In genomic region chr3:123271466-123272159, GRCh38 we compare ENCODE assay signal across 23 cellular contexts.
DNase-seq lines count a peak whose midpoint lies in the region; ATAC-seq, FAIRE-seq and TF ChIP-seq lines count a peak whose summit lies in the region.
"Had no signal": no experiment of that assay in that cellular context is flagged by ENCODE, and none has a peak within 500 bp of the region (broad histone marks: within the 10 kb centered on the region; RNA-seq: fewer than 3 reads in every experiment).

No MANE protein-coding gene starts in this region.

- no peaks in the 10 kb centered on the region for H3K9me3 ChIP-seq in sigmoid colon
- H3K9me3 ChIP-seq: prostate gland, tibial nerve had no signal

- TF ChIP-seq POLR2A in sigmoid colon (IDR thresholded peaks at IDR 0.05): no peak
- TF ChIP-seq POLR2A in GM12891 (IDR thresholded peaks at IDR 0.05; ENCODE audit: low read depth, low read length): no peak

- peak overlapping the region; percentile 81 for H3K27ac ChIP-seq in epithelial cell of prostate
- peak overlapping the region in 1 of 4 donors; percentile 19 for H3K27ac ChIP-seq in sigmoid colon
- H3K27ac ChIP-seq: tibial nerve had no signal

- peaks cover 0 to 21% (median 0%) of the 10 kb centered on the region in 4 donors for H3K36me3 ChIP-seq in sigmoid colon
- H3K36me3 ChIP-seq: prostate gland had no signal

- peak; percentile 86 for ATAC-seq in left ventricle myocardium superior
- ATAC-seq in omental fat pad (ENCODE audit: low FRiP score): no peak
- ATAC-seq in GM18909 (IDR thresholded peaks at IDR 0.05; ENCODE audit: poor library complexity, unreplicated experiment): no peak
- ATAC-seq: activated CD4-positive, CD25-positive, alpha-beta regulatory T cell treated with anti-CD3 and anti-CD28 coated beads, Interleukin-2, amount 50 U/mL, for 24 hours; K562 had no signal

- H3K4me3 ChIP-seq in LNCaP clone FGC (ENCODE audit: low read depth, low read length) (no peak overlapping the region), sigmoid colon (no peak overlapping the region)
- H3K4me3 ChIP-seq: K562, prostate gland, tibial nerve had no signal

- TF ChIP-seq EP300 in sigmoid colon (IDR thresholded peaks at IDR 0.05): no peak

- FAIRE-seq in GM12891 (lab: Jason Lieb, UNC): no peak
- FAIRE-seq: K562 had no signal

- H3K4me1 ChIP-seq in sigmoid colon: no peaks in the 10 kb centered on the region
- H3K4me1 ChIP-seq: prostate gland had no signal

- H3K27me3 ChIP-seq in sigmoid colon: no peaks in the 10 kb centered on the region
- H3K27me3 ChIP-seq: tibial nerve had no signal

- TF ChIP-seq CTCF in LNCaP clone FGC (IDR thresholded peaks at IDR 0.05; ENCODE audit: control insufficient read depth, extremely low read depth, insufficient read depth) (no peak), sigmoid colon (IDR thresholded peaks at IDR 0.05) (no peak), omental fat pad (IDR thresholded peaks at IDR 0.05) (no peak)

- WGBS in sigmoid colon, 2 donors: 74 to 78% methylated on average over 5 of the region's 5 CpGs

- DNase-seq in LNCaP clone FGC (ENCODE audit: low read depth) (peak; percentile 15), epithelial cell of prostate (ENCODE audit: low read depth, low spot score) (no peak), left ventricle myocardium superior (no peak), sigmoid colon (peak; percentile 81), globus pallidus (ENCODE audit: low spot score) (no peak), omental fat pad (ENCODE audit: low spot score) (no peak), GM12891 (ENCODE audit: insufficient read length, low spot score) (no peak)
- DNase-seq: activated CD8-positive, alpha-beta memory T cell treated with anti-CD3 and anti-CD28 coated beads for 24 hours; activated naive CD4-positive, alpha-beta T cell treated with anti-CD3 and anti-CD28 coated beads for 36 hours; activated T-cell treated with anti-CD3 and anti-CD28 coated beads, Interleukin-2, amount 50 U/mL, for 48 hours; anterior cingulate cortex; CD4-positive, alpha-beta memory T cell; H7; NCI-H1436 treated with DMSO at 0.1 percent for 48 hours; NCI-H2171; nephron progenitor cell; stimulated activated CD4-positive, alpha-beta T cell treated with anti-CD3 and anti-CD28 coated beads, Interleukin-2, amount 100 ng/mL, for 48 hours; stimulated activated naive CD4-positive, alpha-beta T cell treated with Interleukin-2 at 50 U/mL for 16 hours had no signal

- intact Hi-C loops in left ventricle myocardium superior (cut with micrococcal nuclease) (no loop called here), sigmoid colon (cut with DNase I) (no loop called here)

TF ChIP-seq in GM12891, 5 proteins besides CTCF, POLR2A, EP300 and RAD21:
- TF ChIP-seq PAX5 (IDR thresholded peaks at IDR 0.05; ENCODE audit: insufficient read depth, low read length, severe bottlenecking) (no peak), POU2F2 (IDR thresholded peaks at IDR 0.05; ENCODE audit: low read depth, low read length) (no peak), TAF1 (IDR thresholded peaks at IDR 0.05; ENCODE audit: low read depth, low read length) (no peak), POLR2AphosphoS5 (IDR thresholded peaks at IDR 0.05; ENCODE audit: low read depth, low read length) (no peak), SPI1 (IDR thresholded peaks at IDR 0.05; ENCODE audit: low read depth, low read length) (no peak)
TF ChIP-seq in GM12891: peak in this region for 0.

Comparison
In these comparisons a context has a peak if more than half of its experiments do, and no peak if none do; other contexts are left out.
1. DNase-seq: peak in LNCaP clone FGC (single experiment) and sigmoid colon (single experiment); none in epithelial cell of prostate (single experiment), left ventricle myocardium superior (single experiment), globus pallidus (single experiment), omental fat pad (single experiment) and GM12891 (single experiment).